In the genomic region with DNA sequence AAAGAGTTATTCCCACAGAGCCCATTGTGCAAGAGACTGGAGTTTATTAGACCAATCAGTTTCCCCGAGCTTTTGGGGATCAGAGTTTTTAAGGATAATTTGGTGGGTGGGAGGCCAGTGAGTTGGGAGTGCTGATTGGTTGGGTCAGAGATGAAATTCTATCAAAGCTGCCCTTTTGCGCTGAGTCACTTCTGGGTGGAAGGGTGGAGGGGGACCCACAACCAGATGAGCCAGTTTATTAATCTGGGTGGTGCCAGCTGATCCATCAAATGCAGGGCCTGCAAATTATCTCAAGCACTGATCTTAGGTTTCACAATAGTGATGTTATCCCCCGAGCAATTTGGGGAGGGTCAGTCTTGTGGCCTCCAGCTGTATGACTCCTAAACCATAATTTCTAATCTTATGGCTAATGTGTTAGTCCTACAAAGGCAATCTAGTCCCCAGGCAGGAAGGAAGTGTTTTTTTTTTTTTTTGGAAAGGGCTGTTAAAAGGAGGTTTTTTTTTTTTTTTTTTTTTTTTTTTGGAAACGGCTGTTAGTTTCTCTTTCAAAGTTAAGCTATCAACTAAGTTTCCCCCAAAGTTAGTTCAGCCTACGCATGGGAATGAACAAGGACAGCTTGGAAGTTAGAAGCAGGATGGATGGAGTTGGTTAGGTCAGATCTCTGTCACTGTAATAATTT, we compare ENCODE assay signal across 12 cellular contexts. TPM values are rescaled to one million over a fixed set of nuclear protein-coding genes. Genes with fewer than 3 reads are reported as not detected.
DNase-seq lines count a peak whose midpoint lies in the region; ATAC-seq and TF ChIP-seq lines count a peak whose summit lies in the region.
"Had no signal": no experiment of that assay in that cellular context is flagged by ENCODE, and none has a peak within 500 bp of the region (broad histone marks: within the 10 kb centered on the region; RNA-seq: fewer than 3 reads in every experiment).

No MANE protein-coding gene starts in this region.

- CTCF ChIA-PET in T-cell (lab: Charles Lee) = interaction anchor here (0.7 to 1.0 kb wide), 3 partner anchors 30 to 1123 kb away, joined by 3 to 6 read pairs (median 4); no protein-coding TSS in a partner anchor

- peaks cover 3 to 12% of the 10 kb centered on the region in 2 donors for H3K36me3 Mint-ChIP-seq in activated T-cell treated with anti-CD3 and anti-CD28 coated beads, Interleukin-2, amount 50 U/mL, for 72 hours (ENCODE audit: insufficient read depth in 2 of 2)
- peaks cover 10% of the 10 kb centered on the region for H3K36me3 Mint-ChIP-seq in T-cell
- H3K36me3 Mint-ChIP-seq in stimulated activated naive B cell treated with anti-CD40 and anti-IgM and Interleukin-4, amounts not matched to agents 10 μg/mL and 1 μg/mL and 100 μg/mL, for 72 hours = peaks cover 19 to 42% of the 10 kb centered on the region in 2 donors

- H3K9me3 Mint-ChIP-seq in activated T-cell treated with anti-CD3 and anti-CD28 coated beads, Interleukin-2, amount 50 U/mL, for 72 hours = no peaks in the 10 kb centered on the region
- H3K9me3 Mint-ChIP-seq in T-cell = no peaks in the 10 kb centered on the region
- H3K9me3 Mint-ChIP-seq in stimulated activated naive B cell treated with anti-CD40 and anti-IgM and Interleukin-4, amounts not matched to agents 10 μg/mL and 1 μg/mL and 100 μg/mL, for 72 hours = no peaks in the 10 kb centered on the region

- no peak for DNase-seq in activated T-cell treated with anti-CD3 and anti-CD28 coated beads, Interleukin-2, amount 50 U/mL, for 72 hours
- DNase-seq in activated T-cell treated with anti-CD3 and anti-CD28 coated beads, Interleukin-2, amount 50 U/mL, for 48 hours = no peak
- DNase-seq in T-cell = no peak
- peak; percentile 40 to 44 for DNase-seq in erythroblast (lab: John Stamatoyannopoulos, UW)
- no peak for DNase-seq in stimulated activated naive B cell treated with anti-CD40 and anti-IgM and Interleukin-4, amounts not matched to agents 10 μg/mL and 1 μg/mL and 100 μg/mL, for 72 hours
- DNase-seq in activated gamma-delta T cell (lab: John Stamatoyannopoulos, UW) = no peak
- no peak for DNase-seq in DMS 273 treated with DMSO at 0.1 percent for 48 hours (lab: John Stamatoyannopoulos, UW)
- DNase-seq in NCI-H526 (lab: John Stamatoyannopoulos, UW) = no peak
- DNase-seq: activated CD8-positive, alpha-beta memory T cell treated with anti-CD3 and anti-CD28 coated beads, Interleukin-2, amount 50 U/mL, for 48 hours; BE2C; Peyer's patch; stimulated activated CD4-positive, alpha-beta T cell treated with anti-CD3 and anti-CD28 coated beads, Interleukin-4, amount 100 ng/mL, for 24 hours had no signal

- POLR2A ChIA-PET in T-cell (lab: Charles Lee) = interaction anchor here in 1 of 2 donors (0.6 to 0.7 kb wide), 2 partner anchors 44 to 151 kb away, joined by 3 read pairs; no protein-coding TSS in a partner anchor

- no peak for TF ChIP-seq POLR2A in erythroblast (IDR thresholded peaks at IDR 0.05; ENCODE audit: low read length)

- peaks cover 27% of the 10 kb centered on the region for H3K4me1 Mint-ChIP-seq in activated T-cell treated with anti-CD3 and anti-CD28 coated beads, Interleukin-2, amount 50 U/mL, for 72 hours (ENCODE audit: low read depth)
- H3K4me1 Mint-ChIP-seq in T-cell = peaks cover 14 to 33% (median 18%) of the 10 kb centered on the region in 3 donors
- peaks cover 57 to 84% of the 10 kb centered on the region in 2 donors for H3K4me1 Mint-ChIP-seq in stimulated activated naive B cell treated with anti-CD40 and anti-IgM and Interleukin-4, amounts not matched to agents 10 μg/mL and 1 μg/mL and 100 μg/mL, for 72 hours

- peak overlapping the region; percentile 38 for H3K27ac Mint-ChIP-seq in activated T-cell treated with anti-CD3 and anti-CD28 coated beads, Interleukin-2, amount 50 U/mL, for 72 hours
- H3K27ac Mint-ChIP-seq in T-cell = peak overlapping the region; percentile 87
- peak overlapping the region; percentile 82 for H3K27ac Mint-ChIP-seq in stimulated activated naive B cell treated with anti-CD40 and anti-IgM and Interleukin-4, amounts not matched to agents 10 μg/mL and 1 μg/mL and 100 μg/mL, for 72 hours

- no peak for ATAC-seq in activated T-cell treated with anti-CD3 and anti-CD28 coated beads, Interleukin-2, amount 50 U/mL, for 72 hours (replicated peaks in 1 of 2)
- ATAC-seq in T-cell (replicated peaks in 1 of 4) = peak in 1 of 4 experiments; percentile 20
- ATAC-seq in stimulated activated naive B cell treated with anti-CD40 and anti-IgM and Interleukin-4, amounts not matched to agents 10 μg/mL and 1 μg/mL and 100 μg/mL, for 72 hours (replicated peaks) = no peak

- no peak overlapping the region for H3K4me3 Mint-ChIP-seq in activated T-cell treated with anti-CD3 and anti-CD28 coated beads, Interleukin-2, amount 50 U/mL, for 72 hours
- peak overlapping the region; percentile 42 to 58 (median 46) for H3K4me3 Mint-ChIP-seq in T-cell
- peak overlapping the region; percentile 20 to 68 for H3K4me3 Mint-ChIP-seq in stimulated activated naive B cell treated with anti-CD40 and anti-IgM and Interleukin-4, amounts not matched to agents 10 μg/mL and 1 μg/mL and 100 μg/mL, for 72 hours

- no peaks in the 10 kb centered on the region for H3K27me3 Mint-ChIP-seq in activated T-cell treated with anti-CD3 and anti-CD28 coated beads, Interleukin-2, amount 50 U/mL, for 72 hours (ENCODE audit: low read depth)
- no peaks in the 10 kb centered on the region for H3K27me3 Mint-ChIP-seq in T-cell
- no peaks in the 10 kb centered on the region for H3K27me3 Mint-ChIP-seq in stimulated activated naive B cell treated with anti-CD40 and anti-IgM and Interleukin-4, amounts not matched to agents 10 μg/mL and 1 μg/mL and 100 μg/mL, for 72 hours

RNA-seq across cellular contexts. Expression of gene SLC16A4, which starts 7.4 kb away (rescaled TPM):
- under 1 TPM; 0.44 to 0.58 TPM for total RNA-seq in activated T-cell treated with anti-CD3 and anti-CD28 coated beads, Interleukin-2, amount 50 U/mL, for 72 hours
- under 1 TPM; 0.23 to 0.70 (median 0.35) TPM for total RNA-seq in T-cell

RNA-seq across cellular contexts. Expression of gene LAMTOR5, which starts 24.0 kb away (rescaled TPM):
- 100 to 1,000 TPM in 1 of 2 donors, 10 to 100 TPM in 1; 89.2 to 101 TPM for total RNA-seq in activated T-cell treated with anti-CD3 and anti-CD28 coated beads, Interleukin-2, amount 50 U/mL, for 72 hours
- 10 to 100 TPM; 60.0 to 68.6 (median 67.0) TPM for total RNA-seq in T-cell

RNA-seq across cellular contexts. Expression of gene RBM15, which starts 44.3 kb away (rescaled TPM):
- 10 to 100 TPM; 75.0 to 77.8 TPM for total RNA-seq in activated T-cell treated with anti-CD3 and anti-CD28 coated beads, Interleukin-2, amount 50 U/mL, for 72 hours
- 10 to 100 TPM; 41.1 to 46.0 (median 43.7) TPM for total RNA-seq in T-cell

Comparison
In these comparisons a context has a peak if more than half of its experiments do, and no peak if none do; other contexts are left out.
1. DNase-seq: peak in erythroblast (2 of 2); none in activated T-cell treated with anti-CD3 and anti-CD28 coated beads, Interleukin-2, amount 50 U/mL, for 72 hours (0 of 2), activated T-cell treated with anti-CD3 and anti-CD28 coated beads, Interleukin-2, amount 50 U/mL, for 48 hours (0 of 2), T-cell (0 of 34), stimulated activated naive B cell treated with anti-CD40 and anti-IgM and Interleukin-4, amounts not matched to agents 10 μg/mL and 1 μg/mL and 100 μg/mL, for 72 hours (single experiment), activated gamma-delta T cell (single experiment), DMS 273 treated with DMSO at 0.1 percent for 48 hours (single experiment) and NCI-H526 (0 of 2).
2. H3K4me3 Mint-ChIP-seq: peak in T-cell (3 of 3) and stimulated activated naive B cell treated with anti-CD40 and anti-IgM and Interleukin-4, amounts not matched to agents 10 μg/mL and 1 μg/mL and 100 μg/mL, for 72 hours (2 of 2); none in activated T-cell treated with anti-CD3 and anti-CD28 coated beads, Interleukin-2, amount 50 U/mL, for 72 hours (0 of 2).
3. Peak in every context shown above with its lines, with median percentiles within 50 percentile points of each other: H3K27ac Mint-ChIP-seq.